In the genomic region with DNA sequence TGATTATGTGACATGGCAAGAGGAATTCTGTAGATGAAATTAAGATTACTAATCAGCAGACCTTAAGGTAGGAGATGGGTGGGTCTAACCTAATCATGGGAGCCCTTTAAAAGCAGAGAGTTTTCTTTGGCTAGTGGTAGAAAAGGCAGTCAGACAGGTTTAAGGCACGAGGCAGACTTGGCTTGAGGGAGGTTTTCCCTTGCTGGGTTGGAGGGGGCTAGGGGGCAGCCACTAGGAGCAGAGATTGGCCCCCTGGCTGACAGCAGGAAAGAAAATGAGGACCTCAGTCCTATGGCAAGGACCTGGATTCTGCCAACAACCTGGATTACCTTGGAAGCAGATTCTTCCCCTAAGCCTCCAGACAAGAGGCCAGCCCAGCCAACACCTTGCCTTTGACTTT, we compare ENCODE assay signal across 23 cellular contexts. TPM values are rescaled to one million over a fixed set of nuclear protein-coding genes. Genes with fewer than 3 reads are reported as not detected.
"Had no signal": no experiment of that assay in that cellular context is flagged by ENCODE, and none has a peak within 500 bp of the region (broad histone marks: within the 10 kb centered on the region; RNA-seq: fewer than 3 reads in every experiment).

No MANE protein-coding gene starts in this region.

- H3K4me1 ChIP-seq: prostate gland had no signal

- H3K4me3 ChIP-seq: gastrocnemius medialis, mucosa of descending colon, prostate gland, skin epidermis, tibial nerve, uterus had no signal

- H3K27ac ChIP-seq: brain microvascular endothelial cell, gastrocnemius medialis, prostate gland, skin epidermis, tibial nerve, uterus had no signal

- H3K9me3 ChIP-seq: gastrocnemius medialis, mucosa of descending colon, prostate gland, tibial nerve, uterus had no signal

- DNase-seq: activated CD4-positive, alpha-beta T cell treated with anti-CD3 and anti-CD28 coated beads, Interleukin-2, amount 10 ng/mL, durations not matched to agents 24 days and 14 days; activated CD8-positive, alpha-beta T cell treated with anti-CD3 and anti-CD28 coated beads for 36 hours; activated naive CD4-positive, alpha-beta T cell treated with Interleukin-2 at 50 U/mL for 16 hours; activated T-cell treated with anti-CD3 and anti-CD28 coated beads, Interleukin-2, amount 50 U/mL, for 1 hour; brain microvascular endothelial cell; central memory CD4-positive, alpha-beta T cell; gastrocnemius medialis; head of caudate nucleus; mucosa of descending colon; naive B cell; right cardiac atrium; stimulated activated naive CD8-positive, alpha-beta T cell treated with anti-CD3 and anti-CD28 coated beads, Interleukin-15, Interleukin-2, amounts not matched to agents 100 U/mL and 50 U/mL, for 24 hours; substantia nigra; T1000; uterus had no signal

- H3K27me3 ChIP-seq: gastrocnemius medialis had no signal

- ATAC-seq: activated CD8-positive, alpha-beta T cell treated with anti-CD3 and anti-CD28 coated beads for 36 hours; activated T-helper 17 cell treated with anti-CD3 and anti-CD28 coated beads, Interleukin-2, amount 50 U/mL, for 72 hours; esophagus mucosa; gastrocnemius medialis; mucosa of descending colon; right cardiac atrium; stimulated activated naive CD8-positive, alpha-beta T cell treated with anti-CD3 and anti-CD28 coated beads, Interleukin-15, Interleukin-2, amounts not matched to agents 100 U/mL and 50 U/mL, for 24 hours had no signal

- H3K36me3 ChIP-seq: brain microvascular endothelial cell, gastrocnemius medialis, prostate gland, tibial nerve, uterus had no signal

RNA-seq across cellular contexts. Expression of a gene that starts 4.7 kb away (rescaled TPM):
- total RNA-seq: activated CD4-positive, alpha-beta T cell treated with anti-CD3 and anti-CD28 coated beads, Interleukin-2, amount 10 ng/mL, durations not matched to agents 24 days and 14 days; activated CD8-positive, alpha-beta T cell treated with anti-CD3 and anti-CD28 coated beads for 36 hours; activated T-helper 17 cell treated with anti-CD3 and anti-CD28 coated beads, Interleukin-2, amount 50 U/mL, for 72 hours; liver; neural crest cell; omental fat pad; right cardiac atrium had no signal
- polyA plus RNA-seq: liver had no signal

RNA-seq across cellular contexts. Expression of a gene that starts 23.0 kb away (rescaled TPM):
- total RNA-seq: activated CD4-positive, alpha-beta T cell treated with anti-CD3 and anti-CD28 coated beads, Interleukin-2, amount 10 ng/mL, durations not matched to agents 24 days and 14 days; activated CD8-positive, alpha-beta T cell treated with anti-CD3 and anti-CD28 coated beads for 36 hours; esophagus mucosa; gastrocnemius medialis; mucosa of descending colon; neural crest cell; omental fat pad; right cardiac atrium; tibial nerve; uterus had no signal
- polyA plus RNA-seq: liver, right cardiac atrium had no signal
